12 cellular contexts compared by ENCODE assay signal in the genomic region with DNA sequence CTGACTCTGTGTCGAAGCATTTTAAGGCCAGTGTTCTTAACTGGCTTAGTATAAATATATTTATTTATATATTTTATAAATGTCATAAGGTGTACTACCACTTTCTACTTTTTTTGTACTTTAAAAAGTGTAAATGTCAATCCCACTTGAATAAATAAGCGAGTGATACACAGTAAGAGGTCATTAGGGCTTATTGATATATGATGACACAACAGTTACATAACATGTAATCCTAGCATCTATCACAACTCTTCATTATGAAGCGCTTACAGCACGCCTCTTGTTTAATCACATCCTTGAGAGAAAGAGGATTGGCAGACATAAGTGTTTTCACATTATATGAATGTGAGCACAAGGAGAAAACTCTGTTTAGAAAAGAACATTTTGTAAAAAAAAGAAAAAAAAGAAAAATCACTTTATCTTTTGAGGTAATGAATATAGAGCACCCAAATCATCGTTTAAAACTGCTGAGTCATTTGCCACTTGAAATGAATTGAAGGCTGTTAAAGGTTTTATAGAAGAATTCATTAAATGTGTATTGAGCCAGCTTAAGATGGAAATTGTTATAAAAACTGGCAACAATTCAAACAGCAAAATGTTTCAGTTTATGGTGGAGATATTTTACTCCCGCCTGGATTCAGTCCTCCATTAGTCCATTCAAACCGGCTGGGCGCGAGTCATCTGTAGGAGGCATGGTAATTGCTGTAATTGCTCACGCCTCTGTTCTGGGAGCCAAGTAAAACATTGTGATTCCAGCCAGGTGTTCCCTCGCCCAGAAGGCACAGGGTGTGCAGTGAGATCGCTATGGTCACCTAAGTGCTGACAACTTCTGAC.
A peak's percentile ranks its signal among the peaks of the same experiment; 100 is the strongest.
DNase-seq lines count a peak whose midpoint lies in the region; ATAC-seq, FAIRE-seq and TF ChIP-seq lines count a peak whose summit lies in the region.
"Had no signal": no experiment of that assay in that cellular context is flagged by ENCODE, and none has a peak within 500 bp of the region (broad histone marks: within the 10 kb centered on the region; RNA-seq: fewer than 3 reads in every experiment).

No MANE protein-coding gene starts in this region.

- TF ChIP-seq EP300 in A549 (IDR thresholded peaks at IDR 0.05): no peak

- DNase-seq in A549 (ENCODE audit: low read depth in 1 of 2, low spot score in 1 of 2) (no peak), NCI-H1105 treated with DMSO at 0.1 percent for 48 hours (lab: John Stamatoyannopoulos, UW) (peak; percentile 100), NCI-H748 treated with DMSO at 0.1 percent for 48 hours (lab: John Stamatoyannopoulos, UW) (peak; percentile 89), kidney epithelial cell (ENCODE audit: low read depth) (peak; percentile 21)
- DNase-seq in activated CD8-positive, alpha-beta memory T cell treated with anti-CD3 and anti-CD28 coated beads, Interleukin-2, amount 50 U/mL, for 48 hours: no peak
- DNase-seq: heart left ventricle; stimulated activated CD4-positive, alpha-beta T cell treated with anti-CD3 and anti-CD28 coated beads, Interleukin-4, amount 100 ng/mL, for 4 hours had no signal

- no peaks in the 10 kb centered on the region for H3K27me3 ChIP-seq in kidney epithelial cell (ENCODE audit: control insufficient read depth, insufficient read depth, low read length)
- H3K27me3 ChIP-seq: adrenal gland, ovary had no signal

- H3K36me3 ChIP-seq in kidney epithelial cell (ENCODE audit: control insufficient read depth, insufficient read depth, low read length): no peaks in the 10 kb centered on the region
- H3K36me3 ChIP-seq: adrenal gland, heart left ventricle, ovary had no signal

- no peak overlapping the region for H3K4me2 ChIP-seq in A549

- H3K4me3 ChIP-seq in A549 (no peak overlapping the region), kidney epithelial cell (ENCODE audit: low read depth, low read length) (no peak overlapping the region)
- H3K4me3 ChIP-seq: adrenal gland, heart left ventricle, ovary had no signal

- no peaks in the 10 kb centered on the region for H3K9me3 ChIP-seq in A549
- H3K9me3 ChIP-seq: adrenal gland, heart left ventricle, ovary had no signal

- CTCF ChIA-PET in A549 (lab: Yijun Ruan, JAX): no interaction called here

- POLR2A ChIA-PET in A549 (lab: Yijun Ruan, JAX): no interaction called here

- no peak overlapping the region for H3K27ac ChIP-seq in A549
- H3K27ac ChIP-seq: adrenal gland, heart left ventricle, ovary had no signal

- no peak for FAIRE-seq in A549 (lab: Jason Lieb, UNC)

- H3K4me1 ChIP-seq in A549: no peaks in the 10 kb centered on the region
- H3K4me1 ChIP-seq: adrenal gland, heart left ventricle had no signal

- TF ChIP-seq RAD21 in A549 (conservative IDR thresholded peaks at IDR 0.05 in 1 of 2, IDR thresholded peaks at IDR 0.05 in 1 of 2): no peak

- no peak for TF ChIP-seq POLR2A in A549 (IDR thresholded peaks at IDR 0.05; ENCODE audit: low read length)

- WGBS in A549 (ENCODE audit: missing lambda C conversion rate): 56% methylated on average over 12 of the region's 12 CpGs

- no peak for TF ChIP-seq CTCF in A549 (IDR thresholded peaks at IDR 0.05)
- TF ChIP-seq CTCF in kidney epithelial cell (IDR thresholded peaks at IDR 0.05; ENCODE audit: insufficient read depth, low read length, poor library complexity, severe bottlenecking): no peak

- no peak for ATAC-seq in A549
- ATAC-seq in GM21390 (IDR thresholded peaks at IDR 0.05; ENCODE audit: unreplicated experiment): no peak
- ATAC-seq in HG03175 (IDR thresholded peaks at IDR 0.05; ENCODE audit: unreplicated experiment): no peak
- no peak for ATAC-seq in GM21526 (IDR thresholded peaks at IDR 0.05; ENCODE audit: low FRiP score, unreplicated experiment)
- ATAC-seq: heart left ventricle had no signal

TF ChIP-seq in A549, 52 proteins besides CTCF, POLR2A, EP300 and RAD21:
- TF ChIP-seq CHD2 (IDR thresholded peaks at IDR 0.05; ENCODE audit: low read length, partially characterized antibody) (no peak), FOSL2 (IDR thresholded peaks at IDR 0.05) (no peak), FOSL2 (CRISPR knock-in tag; IDR thresholded peaks at IDR 0.05) (no peak), HDAC2 (IDR thresholded peaks at IDR 0.05) (no peak), MAFK (IDR thresholded peaks at IDR 0.05; ENCODE audit: partially characterized antibody) (peak; percentile 58), ESRRA (IDR thresholded peaks at IDR 0.05; ENCODE audit: borderline replicate concordance, low read length) (no peak), FOSB (CRISPR knock-in tag; IDR thresholded peaks at IDR 0.05) (no peak), MAZ (IDR thresholded peaks at IDR 0.05; ENCODE audit: borderline replicate concordance, low read depth, low read length) (no peak), ZSCAN20 (CRISPR knock-in tag; IDR thresholded peaks at IDR 0.05) (no peak), NFE2L2 (conservative IDR thresholded peaks at IDR 0.05; ENCODE audit: low read length) (peak; percentile 64; the same call in 1 of the 2 replicates), JUNB (IDR thresholded peaks at IDR 0.05) (no peak)

Comparison
In these comparisons a context has a peak if more than half of its experiments do, and no peak if none do; other contexts are left out.
1. DNase-seq: peak in NCI-H1105 treated with DMSO at 0.1 percent for 48 hours (single experiment), NCI-H748 treated with DMSO at 0.1 percent for 48 hours (single experiment) and kidney epithelial cell (single experiment); none in A549 (0 of 2) and activated CD8-positive, alpha-beta memory T cell treated with anti-CD3 and anti-CD28 coated beads, Interleukin-2, amount 50 U/mL, for 48 hours (single experiment).